ENCODE assay signal across 1 cellular context in the genomic region with DNA sequence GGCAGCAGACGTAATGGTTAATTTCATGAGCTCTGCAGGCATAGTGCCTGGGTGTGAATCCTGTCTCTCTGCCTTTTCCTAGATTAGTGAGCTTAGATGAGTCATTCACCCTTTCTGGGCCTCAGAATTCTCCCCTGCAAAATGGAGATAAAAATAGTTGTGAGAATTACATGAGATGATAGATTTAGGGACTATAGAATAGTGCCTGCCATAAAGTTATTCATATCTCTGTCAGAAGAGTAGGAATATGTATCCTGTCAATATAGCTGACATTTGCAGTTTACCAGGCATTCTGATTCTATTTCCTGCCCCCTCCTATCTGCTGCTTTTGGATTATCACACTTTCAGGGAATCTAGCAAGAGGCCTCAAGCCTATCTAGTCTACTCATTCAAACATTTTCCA.
A peak's percentile ranks its signal among the peaks of the same experiment; 100 is the strongest.
TF ChIP-seq lines count a peak whose summit lies in the region.

No MANE protein-coding gene starts in this region.

TF ChIP-seq in K562, 482 proteins besides CTCF, POLR2A, EP300 and RAD21 (continued from another document and continues in another):
- no peak for TF ChIP-seq ZNF609 (CRISPR knock-in tag; IDR thresholded peaks at IDR 0.05; ENCODE audit: borderline replicate concordance)
- TF ChIP-seq YBX1 (IDR thresholded peaks at IDR 0.05): no peak
- peak; percentile 50; the same call in 1 of the 2 replicates for TF ChIP-seq PHB2 (IDR thresholded peaks at IDR 0.05; ENCODE audit: low read depth)
- TF ChIP-seq MYNN (IDR thresholded peaks at IDR 0.05): peak; percentile 59
- TF ChIP-seq MYNN (CRISPR knock-in tag; IDR thresholded peaks at IDR 0.05): no peak
- TF ChIP-seq SRSF7 (optimal IDR thresholded peaks at IDR 0.05; ENCODE audit: low read depth, low read length): no peak
- TF ChIP-seq CCNT2 (IDR thresholded peaks at IDR 0.05; ENCODE audit: borderline replicate concordance, extremely low read depth, insufficient read length, low read depth, low read length): peak; percentile 47
- no peak for TF ChIP-seq NBN (IDR thresholded peaks at IDR 0.05; ENCODE audit: low read depth)
- TF ChIP-seq HDAC2 (IDR thresholded peaks at IDR 0.05): peak; percentile 37; the same call in 1 of the 2 replicates
- no peak for TF ChIP-seq CREBBP (IDR thresholded peaks at IDR 0.05; ENCODE audit: low read depth, low read length)
- TF ChIP-seq, protein P1, sequence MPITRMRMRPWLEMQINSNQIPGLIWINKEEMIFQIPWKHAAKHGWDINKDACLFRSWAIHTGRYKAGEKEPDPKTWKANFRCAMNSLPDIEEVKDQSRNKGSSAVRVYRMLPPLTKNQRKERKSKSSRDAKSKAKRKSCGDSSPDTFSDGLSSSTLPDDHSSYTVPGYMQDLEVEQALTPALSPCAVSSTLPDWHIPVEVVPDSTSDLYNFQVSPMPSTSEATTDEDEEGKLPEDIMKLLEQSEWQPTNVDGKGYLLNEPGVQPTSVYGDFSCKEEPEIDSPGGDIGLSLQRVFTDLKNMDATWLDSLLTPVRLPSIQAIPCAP (CRISPR knock-in tag; IDR thresholded peaks at IDR 0.05; ENCODE audit: borderline replicate concordance): no peak
- TF ChIP-seq MCM7 (IDR thresholded peaks at IDR 0.05): no peak
- TF ChIP-seq, protein P2, sequence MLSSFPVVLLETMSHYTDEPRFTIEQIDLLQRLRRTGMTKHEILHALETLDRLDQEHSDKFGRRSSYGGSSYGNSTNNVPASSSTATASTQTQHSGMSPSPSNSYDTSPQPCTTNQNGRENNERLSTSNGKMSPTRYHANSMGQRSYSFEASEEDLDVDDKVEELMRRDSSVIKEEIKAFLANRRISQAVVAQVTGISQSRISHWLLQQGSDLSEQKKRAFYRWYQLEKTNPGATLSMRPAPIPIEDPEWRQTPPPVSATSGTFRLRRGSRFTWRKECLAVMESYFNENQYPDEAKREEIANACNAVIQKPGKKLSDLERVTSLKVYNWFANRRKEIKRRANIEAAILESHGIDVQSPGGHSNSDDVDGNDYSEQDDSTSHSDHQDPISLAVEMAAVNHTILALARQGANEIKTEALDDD (IDR thresholded peaks at IDR 0.05): no peak
- TF ChIP-seq DNMT1 (IDR thresholded peaks at IDR 0.05): no peak
- TF ChIP-seq NFRKB (IDR thresholded peaks at IDR 0.05; ENCODE audit: low read depth): no peak
- TF ChIP-seq PHF8 (IDR thresholded peaks at IDR 0.05; ENCODE audit: borderline replicate concordance, low read length): no peak
- TF ChIP-seq HNRNPL (IDR thresholded peaks at IDR 0.05; ENCODE audit: low read depth, low read length): no peak
- no peak for TF ChIP-seq ZNF780A (CRISPR knock-in tag; IDR thresholded peaks at IDR 0.05)
- TF ChIP-seq TFAP4 (CRISPR knock-in tag; IDR thresholded peaks at IDR 0.05; ENCODE audit: borderline replicate concordance): no peak
- TF ChIP-seq MAFF (IDR thresholded peaks at IDR 0.05; ENCODE audit: low read length): peak; percentile 77; the same call in 1 of the 2 replicates
- peak; percentile 61 for TF ChIP-seq ADNP (tag; IDR thresholded peaks at IDR 0.05)
- TF ChIP-seq CHCHD3 (CRISPR knock-in tag; IDR thresholded peaks at IDR 0.05): no peak
- TF ChIP-seq, protein P3, sequence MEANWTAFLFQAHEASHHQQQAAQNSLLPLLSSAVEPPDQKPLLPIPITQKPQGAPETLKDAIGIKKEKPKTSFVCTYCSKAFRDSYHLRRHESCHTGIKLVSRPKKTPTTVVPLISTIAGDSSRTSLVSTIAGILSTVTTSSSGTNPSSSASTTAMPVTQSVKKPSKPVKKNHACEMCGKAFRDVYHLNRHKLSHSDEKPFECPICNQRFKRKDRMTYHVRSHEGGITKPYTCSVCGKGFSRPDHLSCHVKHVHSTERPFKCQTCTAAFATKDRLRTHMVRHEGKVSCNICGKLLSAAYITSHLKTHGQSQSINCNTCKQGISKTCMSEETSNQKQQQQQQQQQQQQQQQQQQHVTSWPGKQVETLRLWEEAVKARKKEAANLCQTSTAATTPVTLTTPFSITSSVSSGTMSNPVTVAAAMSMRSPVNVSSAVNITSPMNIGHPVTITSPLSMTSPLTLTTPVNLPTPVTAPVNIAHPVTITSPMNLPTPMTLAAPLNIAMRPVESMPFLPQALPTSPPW (CRISPR knock-in tag; IDR thresholded peaks at IDR 0.05): no peak; the same call in 1 of the 2 replicates
- no peak for TF ChIP-seq CEBPB (tag; IDR thresholded peaks at IDR 0.05)
- no peak for TF ChIP-seq EZH2 (IDR thresholded peaks at IDR 0.05; ENCODE audit: borderline replicate concordance, low read depth, low read length)
- TF ChIP-seq CBX3 (IDR thresholded peaks at IDR 0.05; ENCODE audit: borderline replicate concordance in 1 of 2, low read length in 2 of 2): peak in 1 of 2 experiments; percentile 70; a peak in 1 of 3 replicates
- TF ChIP-seq SMARCC2 (IDR thresholded peaks at IDR 0.05; ENCODE audit: low read depth): peak; percentile 86
- TF ChIP-seq ZNF583 (CRISPR knock-in tag; IDR thresholded peaks at IDR 0.05): no peak
- TF ChIP-seq KDM5B (IDR thresholded peaks at IDR 0.05; ENCODE audit: insufficient replicate concordance, low read depth, low read length): no peak
- TF ChIP-seq FOSL1 (tag; conservative IDR thresholded peaks at IDR 0.05): peak; percentile 98
- TF ChIP-seq YY1 (IDR thresholded peaks at IDR 0.05; ENCODE audit: borderline replicate concordance in 1 of 3, control insufficient read depth in 1 of 3, extremely low read depth in 1 of 3, insufficient read depth in 3 of 3, insufficient read length in 1 of 3, insufficient replicate concordance in 2 of 3, low read depth in 1 of 3, low read length in 2 of 3): no peak
- TF ChIP-seq SP2 (IDR thresholded peaks at IDR 0.05; ENCODE audit: extremely low read depth, low read depth, low read length, poor library complexity, severe bottlenecking): no peak
- no peak for TF ChIP-seq SIN3B (IDR thresholded peaks at IDR 0.05; ENCODE audit: low read depth)
- no peak for TF ChIP-seq ESRRA (IDR thresholded peaks at IDR 0.05; ENCODE audit: borderline replicate concordance, low read depth)
- TF ChIP-seq, protein P4, sequence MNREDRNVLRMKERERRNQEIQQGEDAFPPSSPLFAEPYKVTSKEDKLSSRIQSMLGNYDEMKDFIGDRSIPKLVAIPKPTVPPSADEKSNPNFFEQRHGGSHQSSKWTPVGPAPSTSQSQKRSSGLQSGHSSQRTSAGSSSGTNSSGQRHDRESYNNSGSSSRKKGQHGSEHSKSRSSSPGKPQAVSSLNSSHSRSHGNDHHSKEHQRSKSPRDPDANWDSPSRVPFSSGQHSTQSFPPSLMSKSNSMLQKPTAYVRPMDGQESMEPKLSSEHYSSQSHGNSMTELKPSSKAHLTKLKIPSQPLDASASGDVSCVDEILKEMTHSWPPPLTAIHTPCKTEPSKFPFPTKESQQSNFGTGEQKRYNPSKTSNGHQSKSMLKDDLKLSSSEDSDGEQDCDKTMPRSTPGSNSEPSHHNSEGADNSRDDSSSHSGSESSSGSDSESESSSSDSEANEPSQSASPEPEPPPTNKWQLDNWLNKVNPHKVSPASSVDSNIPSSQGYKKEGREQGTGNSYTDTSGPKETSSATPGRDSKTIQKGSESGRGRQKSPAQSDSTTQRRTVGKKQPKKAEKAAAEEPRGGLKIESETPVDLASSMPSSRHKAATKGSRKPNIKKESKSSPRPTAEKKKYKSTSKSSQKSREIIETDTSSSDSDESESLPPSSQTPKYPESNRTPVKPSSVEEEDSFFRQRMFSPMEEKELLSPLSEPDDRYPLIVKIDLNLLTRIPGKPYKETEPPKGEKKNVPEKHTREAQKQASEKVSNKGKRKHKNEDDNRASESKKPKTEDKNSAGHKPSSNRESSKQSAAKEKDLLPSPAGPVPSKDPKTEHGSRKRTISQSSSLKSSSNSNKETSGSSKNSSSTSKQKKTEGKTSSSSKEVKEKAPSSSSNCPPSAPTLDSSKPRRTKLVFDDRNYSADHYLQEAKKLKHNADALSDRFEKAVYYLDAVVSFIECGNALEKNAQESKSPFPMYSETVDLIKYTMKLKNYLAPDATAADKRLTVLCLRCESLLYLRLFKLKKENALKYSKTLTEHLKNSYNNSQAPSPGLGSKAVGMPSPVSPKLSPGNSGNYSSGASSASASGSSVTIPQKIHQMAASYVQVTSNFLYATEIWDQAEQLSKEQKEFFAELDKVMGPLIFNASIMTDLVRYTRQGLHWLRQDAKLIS (CRISPR knock-in tag; IDR thresholded peaks at IDR 0.05): no peak
- no peak for TF ChIP-seq POU5F1 (IDR thresholded peaks at IDR 0.05; ENCODE audit: borderline replicate concordance, low read depth, low read length, partially characterized antibody)
- no peak for TF ChIP-seq TSC22D4 (tag; IDR thresholded peaks at IDR 0.05)
- no peak for TF ChIP-seq ZNF23 (CRISPR knock-in tag; IDR thresholded peaks at IDR 0.05)
- TF ChIP-seq, protein P5, sequence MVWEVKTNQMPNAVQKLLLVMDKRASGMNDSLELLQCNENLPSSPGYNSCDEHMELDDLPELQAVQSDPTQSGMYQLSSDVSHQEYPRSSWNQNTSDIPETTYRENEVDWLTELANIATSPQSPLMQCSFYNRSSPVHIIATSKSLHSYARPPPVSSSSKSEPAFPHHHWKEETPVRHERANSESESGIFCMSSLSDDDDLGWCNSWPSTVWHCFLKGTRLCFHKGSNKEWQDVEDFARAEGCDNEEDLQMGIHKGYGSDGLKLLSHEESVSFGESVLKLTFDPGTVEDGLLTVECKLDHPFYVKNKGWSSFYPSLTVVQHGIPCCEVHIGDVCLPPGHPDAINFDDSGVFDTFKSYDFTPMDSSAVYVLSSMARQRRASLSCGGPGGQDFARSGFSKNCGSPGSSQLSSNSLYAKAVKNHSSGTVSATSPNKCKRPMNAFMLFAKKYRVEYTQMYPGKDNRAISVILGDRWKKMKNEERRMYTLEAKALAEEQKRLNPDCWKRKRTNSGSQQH (CRISPR knock-in tag; IDR thresholded peaks at IDR 0.05): no peak
- no peak for TF ChIP-seq TCF7L2 (IDR thresholded peaks at IDR 0.05; ENCODE audit: low read depth, low read length)
- TF ChIP-seq, protein P6, sequence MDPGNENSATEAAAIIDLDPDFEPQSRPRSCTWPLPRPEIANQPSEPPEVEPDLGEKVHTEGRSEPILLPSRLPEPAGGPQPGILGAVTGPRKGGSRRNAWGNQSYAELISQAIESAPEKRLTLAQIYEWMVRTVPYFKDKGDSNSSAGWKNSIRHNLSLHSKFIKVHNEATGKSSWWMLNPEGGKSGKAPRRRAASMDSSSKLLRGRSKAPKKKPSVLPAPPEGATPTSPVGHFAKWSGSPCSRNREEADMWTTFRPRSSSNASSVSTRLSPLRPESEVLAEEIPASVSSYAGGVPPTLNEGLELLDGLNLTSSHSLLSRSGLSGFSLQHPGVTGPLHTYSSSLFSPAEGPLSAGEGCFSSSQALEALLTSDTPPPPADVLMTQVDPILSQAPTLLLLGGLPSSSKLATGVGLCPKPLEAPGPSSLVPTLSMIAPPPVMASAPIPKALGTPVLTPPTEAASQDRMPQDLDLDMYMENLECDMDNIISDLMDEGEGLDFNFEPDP (CRISPR knock-in tag; IDR thresholded peaks at IDR 0.05): no peak
- TF ChIP-seq STAT5B (CRISPR knock-in tag; IDR thresholded peaks at IDR 0.05): no peak
- TF ChIP-seq ELF1 (tag; IDR thresholded peaks at IDR 0.05): no peak
- no peak for TF ChIP-seq FOXK1 (CRISPR knock-in tag; IDR thresholded peaks at IDR 0.05; ENCODE audit: borderline replicate concordance)
- TF ChIP-seq PURB (CRISPR knock-in tag; IDR thresholded peaks at IDR 0.05; ENCODE audit: low read depth): no peak
- no peak for TF ChIP-seq SAFB (IDR thresholded peaks at IDR 0.05; ENCODE audit: borderline replicate concordance, low read depth, low read length)
- peak; percentile 55; the same call in 1 of the 2 replicates for TF ChIP-seq KLF16 (IDR thresholded peaks at IDR 0.05)
- no peak for TF ChIP-seq SMC3 (conservative IDR thresholded peaks at IDR 0.05; ENCODE audit: insufficient read depth, low read depth, low read length)
- no peak for TF ChIP-seq CHD4 (IDR thresholded peaks at IDR 0.05; ENCODE audit: insufficient read depth, insufficient replicate concordance, low read depth, low read length, poor library complexity, severe bottlenecking)
